In the genomic region with DNA sequence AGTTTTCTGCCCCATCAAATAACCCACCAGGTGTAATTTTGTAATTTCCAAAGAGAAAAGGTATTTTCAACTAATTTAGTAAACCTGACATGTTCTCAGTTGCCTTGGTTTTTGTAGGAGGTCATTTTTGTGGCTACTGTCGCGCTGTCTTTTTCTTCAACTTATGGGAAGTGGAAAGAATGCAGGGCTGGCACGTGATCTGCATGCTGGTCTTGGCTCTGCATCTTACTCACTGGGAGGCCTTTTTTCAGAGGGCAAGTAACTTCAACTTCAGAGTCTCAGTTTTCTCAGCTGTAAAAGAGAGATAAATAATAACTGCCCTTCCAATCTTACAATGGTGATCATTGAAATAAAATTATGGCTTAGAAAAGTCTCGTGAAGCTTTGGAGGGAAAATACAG, we compare ENCODE assay signal across 1 cellular context.
TF ChIP-seq lines count a peak whose summit lies in the region.

No MANE protein-coding gene starts in this region.

TF ChIP-seq in IMR-90, 13 proteins besides CTCF, POLR2A, EP300 and RAD21:
- TF ChIP-seq SMC3 (IDR thresholded peaks at IDR 0.05; ENCODE audit: low read depth, low read length) (no peak), BHLHE40 (IDR thresholded peaks at IDR 0.05; ENCODE audit: low read depth, low read length) (peak; percentile 73; the same call in 1 of the 2 replicates), USF2 (IDR thresholded peaks at IDR 0.05; ENCODE audit: low read depth, low read length) (peak; percentile 57)
